8 cellular contexts compared by ENCODE assay signal in the genomic region with DNA sequence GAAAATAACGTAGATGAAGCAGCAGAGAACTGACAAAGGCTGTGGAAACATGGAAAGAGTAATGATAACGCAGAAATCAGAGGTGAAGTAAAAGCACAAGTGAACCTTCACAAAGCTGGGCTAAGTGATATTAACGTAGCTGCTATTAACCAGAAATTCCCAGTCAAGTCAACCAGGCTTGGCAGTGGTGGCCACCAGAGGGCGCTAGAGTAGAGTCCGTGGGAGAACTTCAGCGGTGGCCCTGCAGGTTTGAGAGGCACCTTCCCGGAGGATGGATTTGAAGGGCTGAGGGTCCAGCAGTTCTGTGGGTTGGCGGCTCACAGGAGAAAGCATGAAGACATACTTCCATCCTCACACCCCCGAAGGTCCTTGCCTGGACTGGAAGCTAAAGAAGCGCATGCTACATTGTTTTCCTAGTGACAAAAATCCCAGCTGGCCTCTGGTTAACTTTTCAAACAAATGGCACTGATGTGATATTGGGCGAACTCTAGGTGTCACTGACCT.
DNase-seq lines count a peak whose midpoint lies in the region; ATAC-seq and TF ChIP-seq lines count a peak whose summit lies in the region.

No MANE protein-coding gene starts in this region.

- intact Hi-C loops in cardiac septum (cut with DNase I) = loop anchor here (1.0 to 10.0 kb wide), 4 partner anchors 58 to 253 kb away; no protein-coding TSS in a partner anchor
- intact Hi-C loops in posterior cingulate gyrus (cut with DNase I) = loop anchor here (1.0 to 5.0 kb wide), 4 partner anchors 58 to 253 kb away; no protein-coding TSS in a partner anchor
- intact Hi-C loops in tibial artery (cut with DNase I; ENCODE audit: low total_unique reads) = loop anchor here (5.0 kb wide), 1 partner anchor 69 kb away; no protein-coding TSS in a partner anchor

- H3K4me3 ChIP-seq in tibial artery = no peak overlapping the region

- DNase-seq in SHP77 (lab: John Stamatoyannopoulos, UW) (peak; percentile 53 to 74), SHP77 treated with DMSO at 0.1 percent for 48 hours (lab: John Stamatoyannopoulos, UW) (no peak), NCI-H1436 (lab: John Stamatoyannopoulos, UW) (peak; percentile 79), T-cell (peak; percentile 58 to 91 (median 82)), cardiac septum (ENCODE audit: low spot score) (peak; percentile 95), posterior cingulate gyrus (peak; percentile 82 to 99 (median 97)), tibial artery (peak; percentile 95 to 96)

- H3K9me3 ChIP-seq in tibial artery = no peaks in the 10 kb centered on the region

- WGBS in adipose tissue, 3 donors = 13 to 16% (median 15%) methylated on average over 11 of the region's 11 CpGs

- H3K36me3 ChIP-seq in tibial artery = no peaks in the 10 kb centered on the region

- H3K4me1 Mint-ChIP-seq in T-cell = peaks cover 4 to 11% (median 5%) of the 10 kb centered on the region in 3 donors

- H3K4me3 Mint-ChIP-seq in T-cell = no peak overlapping the region

- H3K27ac ChIP-seq in adipose tissue (ENCODE audit: low read depth, low read length) (peak overlapping the region; percentile 71), tibial artery (peak overlapping the region; percentile 88)

- no peaks in the 10 kb centered on the region for H3K9me3 Mint-ChIP-seq in T-cell

- peak overlapping the region in 1 of 2 donors; percentile 41 for H3K27ac Mint-ChIP-seq in T-cell

- H3K36me3 Mint-ChIP-seq in T-cell = no peaks in the 10 kb centered on the region

- H3K4me1 ChIP-seq in tibial artery = peaks cover 7 to 34% (median 24%) of the 10 kb centered on the region in 4 donors

- CTCF ChIA-PET in T-cell (lab: Charles Lee) = interaction anchor here (0.6 to 7.2 kb wide), 31 partner anchors 9 to 620 kb away, joined by 3 to 138 read pairs (median 4); partner anchors contain the start of genes TEDDM1 (in 2 of the 2) and GLUL (in 1 of the 2)

- peaks cover 0 to 4% of the 10 kb centered on the region in 2 donors for H3K27me3 Mint-ChIP-seq in T-cell

- POLR2A ChIA-PET in T-cell (lab: Charles Lee) = interaction anchor here in 1 of 2 donors (0.5 kb wide), 2 partner anchors 49 to 114 kb away, joined by 3 to 4 read pairs; no protein-coding TSS in a partner anchor

- H3K27me3 ChIP-seq in tibial artery = no peaks in the 10 kb centered on the region

- peak; percentile 74 to 82 (median 78) for ATAC-seq in T-cell (replicated peaks in 1 of 4)

- TF ChIP-seq CTCF in tibial artery (IDR thresholded peaks at IDR 0.05) = peak; percentile 94 to 97
